ENCODE assay signal across 8 cellular contexts in the genomic region with DNA sequence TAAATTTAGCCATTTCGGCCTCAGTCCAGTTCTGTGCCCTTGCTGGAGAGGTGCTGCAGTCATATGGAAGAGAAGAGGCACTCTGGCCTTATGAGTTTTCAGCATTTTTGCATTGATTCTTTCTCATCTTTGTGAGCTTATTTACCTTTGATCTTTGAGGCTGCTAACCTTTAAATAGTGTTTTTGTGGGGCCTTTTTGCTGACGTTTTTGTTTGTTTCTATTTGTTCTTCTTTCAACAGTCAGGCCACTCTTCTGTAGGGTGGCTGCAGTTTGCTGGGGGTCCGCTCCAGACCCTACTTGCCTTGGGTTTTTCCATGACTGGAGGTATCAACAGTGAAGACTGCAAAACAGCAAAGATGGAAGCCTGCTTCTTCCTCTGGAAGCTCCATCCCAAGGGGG.
"Had no signal": no experiment of that assay in that cellular context is flagged by ENCODE, and none has a peak within 500 bp of the region (broad histone marks: within the 10 kb centered on the region; RNA-seq: fewer than 3 reads in every experiment).

No MANE protein-coding gene starts in this region.

- FAIRE-seq: G401.6, GM12878, GM12891, GM12892, GM18507, GM19239 had no signal

- DNase-seq: GDM1, GF-D8 had no signal

- ATAC-seq: GM12878 had no signal

- H3K4me3 ChIP-seq: GM12878 had no signal
